28 cellular contexts compared by ENCODE assay signal in the genomic region with DNA sequence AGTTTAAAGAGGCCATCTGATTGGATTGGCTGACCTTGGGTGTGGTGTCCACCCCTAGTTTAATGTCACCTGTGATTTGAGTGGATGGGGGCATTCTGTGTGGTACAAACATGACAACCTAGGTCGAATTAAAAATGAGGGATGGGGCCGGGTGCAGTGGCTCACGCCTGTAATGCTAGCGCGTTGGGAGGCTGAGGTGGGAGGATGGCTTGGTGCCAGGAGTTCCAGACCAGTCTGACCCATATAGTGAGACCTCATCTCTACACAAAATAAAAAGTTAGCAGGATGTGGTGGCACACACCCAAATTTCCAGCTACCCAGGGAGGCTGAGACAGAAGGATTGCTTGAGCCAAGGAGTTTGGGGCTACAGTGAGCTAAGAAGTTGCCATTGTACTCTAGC. TPM values are rescaled to one million over a fixed set of nuclear protein-coding genes. Genes with fewer than 3 reads are reported as not detected.
"Had no signal": no experiment of that assay in that cellular context is flagged by ENCODE, and none has a peak within 500 bp of the region (broad histone marks: within the 10 kb centered on the region; RNA-seq: fewer than 3 reads in every experiment).

No MANE protein-coding gene starts in this region.

- H3K27ac ChIP-seq: colonic mucosa, epithelial cell of prostate, esophagus squamous epithelium, gastrocnemius medialis, heart right ventricle, left lung, lower lobe of right lung had no signal

- H3K27me3 Mint-ChIP-seq: dendritic cell treated with granulocyte-macrophage colony-stimulating factor and Interleukin-4, amounts not matched to agents 40 ng/mL and 50 ng/mL, for 4 days; effector memory CD8-positive, alpha-beta T cell; naive B cell; naive thymus-derived CD8-positive, alpha-beta T cell had no signal

- H3K4me1 ChIP-seq: colonic mucosa, esophagus squamous epithelium, gastrocnemius medialis, heart right ventricle, left lung, lower lobe of right lung had no signal

- H3K9me3 Mint-ChIP-seq: dendritic cell treated with granulocyte-macrophage colony-stimulating factor and Interleukin-4, amounts not matched to agents 40 ng/mL and 50 ng/mL, for 4 days; effector memory CD8-positive, alpha-beta T cell; endodermal cell; naive B cell; naive thymus-derived CD8-positive, alpha-beta T cell had no signal

- H3K27ac Mint-ChIP-seq: dendritic cell treated with granulocyte-macrophage colony-stimulating factor and Interleukin-4, amounts not matched to agents 40 ng/mL and 50 ng/mL, for 4 days; effector memory CD8-positive, alpha-beta T cell; endodermal cell had no signal

- H3K27me3 ChIP-seq: colonic mucosa, esophagus squamous epithelium, gastrocnemius medialis, heart right ventricle, left lung had no signal

- DNase-seq: colonic mucosa; cortex of kidney; effector CD8-positive, alpha-beta T cell; effector memory CD8-positive, alpha-beta T cell; endodermal cell; erythroblast; esophagus squamous epithelium; foreskin fibroblast; foreskin melanocyte; gastrocnemius medialis; glutamatergic neuron; heart right ventricle; hippocampal formation; left cardiac atrium; left lung; left ventricle myocardium superior; lower lobe of right lung; mesenchymal stem cell; midbrain; naive B cell; naive thymus-derived CD8-positive, alpha-beta T cell had no signal

- H3K4me1 Mint-ChIP-seq: endodermal cell had no signal

- H3K9me3 ChIP-seq: colonic mucosa, esophagus squamous epithelium, gastrocnemius medialis, heart right ventricle, left lung, lower lobe of right lung had no signal

- H3K4me3 Mint-ChIP-seq: dendritic cell treated with granulocyte-macrophage colony-stimulating factor and Interleukin-4, amounts not matched to agents 40 ng/mL and 50 ng/mL, for 4 days; effector memory CD8-positive, alpha-beta T cell; endodermal cell; naive thymus-derived CD8-positive, alpha-beta T cell had no signal

- H3K4me3 ChIP-seq: colonic mucosa, esophagus squamous epithelium, gastrocnemius medialis, heart right ventricle, left lung, lower lobe of right lung had no signal

RNA-seq across cellular contexts. Expression of gene GUCY2D, which starts 56.0 kb away (rescaled TPM):
- total RNA-seq: dermis microvascular lymphatic vessel endothelial cell; esophagus squamous epithelium; gastrocnemius medialis; glomerular endothelial cell; kidney epithelial cell; left ventricle myocardium superior; lung microvascular endothelial cell; myocyte; naive thymus-derived CD8-positive, alpha-beta T cell had no signal
